ENCODE assay signal across 28 cellular contexts in the genomic region with DNA sequence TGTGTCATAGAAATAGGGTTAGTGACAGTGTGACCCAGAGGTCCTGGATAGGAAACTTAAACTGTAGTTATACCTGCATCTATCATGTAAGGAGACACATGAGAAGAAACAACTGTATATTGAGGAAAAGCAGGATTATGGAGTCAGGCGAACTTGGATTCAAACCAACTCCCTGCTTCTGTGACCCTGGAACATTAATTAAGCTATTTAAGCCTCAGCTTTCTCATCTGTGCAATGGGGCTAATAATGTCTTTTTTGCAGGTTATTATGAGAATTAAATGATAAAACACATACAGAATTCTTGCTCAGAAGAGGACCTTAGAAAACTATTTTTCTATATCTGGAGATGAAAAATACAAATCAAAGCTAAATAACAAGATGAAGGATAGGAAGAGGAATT.
"Had no signal": no experiment of that assay in that cellular context is flagged by ENCODE, and none has a peak within 500 bp of the region (broad histone marks: within the 10 kb centered on the region; RNA-seq: fewer than 3 reads in every experiment).

No MANE protein-coding gene starts in this region.

- H3K4me3 ChIP-seq: colonic mucosa, coronary artery, dorsolateral prefrontal cortex, esophagus muscularis mucosa, esophagus squamous epithelium, gastrocnemius medialis, gastroesophageal sphincter, heart left ventricle, heart right ventricle had no signal

- H3K9me3 ChIP-seq: colonic mucosa, esophagus muscularis mucosa, esophagus squamous epithelium, gastrocnemius medialis, gastroesophageal sphincter, heart left ventricle, heart right ventricle had no signal

- FAIRE-seq: colon, endometrium, endothelial cell of umbilical vein, frontal cortex had no signal

- H3K36me3 ChIP-seq: colonic mucosa, esophagus muscularis mucosa, esophagus squamous epithelium, gastrocnemius medialis, gastroesophageal sphincter, heart left ventricle, heart right ventricle had no signal

- DNase-seq: colonic mucosa; cortex of kidney; dermis blood vessel endothelial cell; dorsolateral prefrontal cortex; effector CD4-positive, alpha-beta T cell; effector CD8-positive, alpha-beta T cell; effector memory CD4-positive, alpha-beta T cell; effector memory CD8-positive, alpha-beta T cell; endodermal cell; erythroblast; esophagus squamous epithelium; foreskin fibroblast; foreskin keratinocyte; foreskin melanocyte; gastrocnemius medialis; glutamatergic neuron; head of caudate nucleus; heart left ventricle; heart right ventricle had no signal

- ATAC-seq: effector memory CD8-positive, alpha-beta T cell; esophagus mucosa; foreskin keratinocyte; gastrocnemius medialis; heart left ventricle; heart right ventricle had no signal

- H3K27me3 ChIP-seq: colonic mucosa, esophagus muscularis mucosa, esophagus squamous epithelium, gastrocnemius medialis, gastroesophageal sphincter, heart left ventricle, heart right ventricle had no signal

- H3K4me1 ChIP-seq: foreskin keratinocyte, gastrocnemius medialis had no signal

- H3K27ac ChIP-seq: colonic mucosa, coronary artery, dorsolateral prefrontal cortex, epithelial cell of prostate, esophagus muscularis mucosa, esophagus squamous epithelium, foreskin keratinocyte, gastrocnemius medialis, heart left ventricle, heart right ventricle had no signal
